Comparison of ENCODE assay signal across 16 cellular contexts in genomic region chr5:10162468-10162867, GRCh38.
DNase-seq lines count a peak whose midpoint lies in the region; ATAC-seq and TF ChIP-seq lines count a peak whose summit lies in the region.
"Had no signal": no experiment of that assay in that cellular context is flagged by ENCODE, and none has a peak within 500 bp of the region (broad histone marks: within the 10 kb centered on the region; RNA-seq: fewer than 3 reads in every experiment).

No MANE protein-coding gene starts in this region.

- no peaks in the 10 kb centered on the region for H3K9me2 ChIP-seq in neural cell (ENCODE audit: insufficient read depth, low read length)

- H3K27me3 Mint-ChIP-seq in WTC11 (ENCODE audit: low read depth) (no peaks in the 10 kb centered on the region), T-cell (peaks cover 4 to 5% of the 10 kb centered on the region in 2 donors)

- peaks cover 42% of the 10 kb centered on the region for H3K9me3 Mint-ChIP-seq in WTC11
- peaks cover 20 to 28% (median 24%) of the 10 kb centered on the region in 3 donors for H3K9me3 Mint-ChIP-seq in T-cell

- H3K4me1 Mint-ChIP-seq in WTC11, result peaks cover 46% of the 10 kb centered on the region
- no peaks in the 10 kb centered on the region for H3K4me1 Mint-ChIP-seq in T-cell

- CTCF ChIA-PET in WTC11 (lab: Charles Lee) (interaction anchor here (1.5 to 2.6 kb wide), 2 partner anchors 39 to 70 kb away, joined by 4 to 14 read pairs; no protein-coding TSS in a partner anchor), T-cell (lab: Charles Lee) (no interaction called here)

- no peaks in the 10 kb centered on the region for H3K4me1 ChIP-seq in foreskin keratinocyte
- H3K4me1 ChIP-seq: A549 had no signal

- no peaks in the 10 kb centered on the region for H3K27me3 ChIP-seq in neural cell (ENCODE audit: insufficient read depth, low read depth, low read length)
- H3K27me3 ChIP-seq in foreskin keratinocyte, result no peaks in the 10 kb centered on the region

- H3K36me3 Mint-ChIP-seq in WTC11 (peaks cover 27% of the 10 kb centered on the region), T-cell (peaks cover 3% of the 10 kb centered on the region)

- H3K27ac Mint-ChIP-seq in WTC11, result peak overlapping the region; percentile 34; the same call in 1 of the 2 replicates
- no peak overlapping the region for H3K27ac Mint-ChIP-seq in T-cell

- TF ChIP-seq CTCF in WTC11 (IDR thresholded peaks at IDR 0.05), result no peak
- TF ChIP-seq CTCF in neural cell (IDR thresholded peaks at IDR 0.05; ENCODE audit: poor library complexity, severe bottlenecking), result no peak
- TF ChIP-seq CTCF in foreskin keratinocyte (conservative IDR thresholded peaks at IDR 0.05), result no peak

- no peaks in the 10 kb centered on the region for H3K9me3 ChIP-seq in neural cell (ENCODE audit: low read length)
- H3K9me3 ChIP-seq: A549 had no signal

- H3F3A ChIP-seq in neural cell (ENCODE audit: insufficient read depth, low read length, poor library complexity, severe bottlenecking), result no peaks in the 10 kb centered on the region

- no peaks in the 10 kb centered on the region for H3K36me3 ChIP-seq in neural cell (ENCODE audit: insufficient read depth, low read length)

- H3K9ac ChIP-seq in neural cell (ENCODE audit: low read length), result no peak overlapping the region

- H3K27ac ChIP-seq in neural cell (ENCODE audit: low read length) (no peak overlapping the region), foreskin keratinocyte (no peak overlapping the region)
- H3K27ac ChIP-seq: A549 had no signal

- no peak overlapping the region for H3K4me2 ChIP-seq in neural cell (ENCODE audit: low read length)
- H3K4me2 ChIP-seq: A549 had no signal

- no peaks in the 10 kb centered on the region for H3K79me2 ChIP-seq in neural cell (replicated peaks; ENCODE audit: insufficient read depth, low read length)

- H2AFZ ChIP-seq in neural cell (ENCODE audit: low read depth, low read length), result no peak overlapping the region

- peak; percentile 54 for DNase-seq in DMS79 treated with DMSO at 0.1 percent for 48 hours (lab: John Stamatoyannopoulos, UW)
- DNase-seq in NCI-H2171 (lab: John Stamatoyannopoulos, UW), result peak; percentile 75
- no peak for DNase-seq in WTC11 (ENCODE audit: low spot score)
- no peak for DNase-seq in stimulated activated CD4-positive, alpha-beta T cell treated with anti-CD3 and anti-CD28 coated beads, Interleukin-12 subunit alpha, Interleukin-12 subunit beta, amount 100 ng/mL, for 4 hours
- no peak for DNase-seq in T-cell
- DNase-seq in foreskin keratinocyte, result no peak
- DNase-seq: C1 segment of cervical spinal cord, DMS153, H7, NCI-H187 treated with DMSO at 0.1 percent for 48 hours, NCI-H510A treated with DMSO at 0.1 percent for 48 hours, Right ventricle myocardium superior had no signal

- ATAC-seq in WTC11 (peak; percentile 21), T-cell (replicated peaks in 1 of 4) (no peak), HG02870 (IDR thresholded peaks at IDR 0.05; ENCODE audit: unreplicated experiment) (no peak), foreskin keratinocyte (no peak)
- ATAC-seq: A549, SK-N-SH treated with all-trans-retinoic acid at 6 μM for 48 hours had no signal

- peak; percentile 94 for TF ChIP-seq EP300 in neural cell (conservative IDR thresholded peaks at IDR 0.05; ENCODE audit: poor library complexity, severe bottlenecking)

- POLR2A ChIA-PET in WTC11 (lab: Charles Lee) (no interaction called here), T-cell (lab: Charles Lee) (no interaction called here)

- no peak overlapping the region for H3K4me3 Mint-ChIP-seq in WTC11
- H3K4me3 Mint-ChIP-seq in T-cell, result no peak overlapping the region

- no peak for TF ChIP-seq RAD21 in neural cell (conservative IDR thresholded peaks at IDR 0.05)

- no peak overlapping the region for H3K4me3 ChIP-seq in neural cell (ENCODE audit: low read length)
- H3K4me3 ChIP-seq: A549 had no signal

- H4K20me1 ChIP-seq in neural cell (ENCODE audit: insufficient read depth), result no peaks in the 10 kb centered on the region

TF ChIP-seq in WTC11, 78 proteins besides CTCF, POLR2A, EP300 and RAD21 (continues in another document):
- no peak for TF ChIP-seq CREB1 (CRISPR knock-in tag; IDR thresholded peaks at IDR 0.05)
- TF ChIP-seq ZBTB43 (CRISPR knock-in tag; IDR thresholded peaks at IDR 0.05), result no peak
- no peak for TF ChIP-seq ZNF317 (CRISPR knock-in tag; IDR thresholded peaks at IDR 0.05; ENCODE audit: borderline replicate concordance, low read depth)
- no peak for TF ChIP-seq EMX1 (CRISPR knock-in tag; IDR thresholded peaks at IDR 0.05)
- TF ChIP-seq ZNF396 (CRISPR knock-in tag; IDR thresholded peaks at IDR 0.05; ENCODE audit: borderline replicate concordance), result no peak
- TF ChIP-seq AR (CRISPR knock-in tag; IDR thresholded peaks at IDR 0.05), result no peak

TF ChIP-seq in neural cell, 6 proteins besides CTCF, POLR2A, EP300 and RAD21:
- TF ChIP-seq POLR2AphosphoS5 (IDR thresholded peaks at IDR 0.05) (peak; percentile 84), EZH2 (IDR thresholded peaks at IDR 0.05; ENCODE audit: borderline replicate concordance, insufficient read depth, low read length, poor library complexity, severe bottlenecking) (no peak), SMC3 (conservative IDR thresholded peaks at IDR 0.05; ENCODE audit: poor library complexity) (no peak)

Comparison
In these comparisons a context has a peak if more than half of its experiments do, and no peak if none do; other contexts are left out.
1. DNase-seq: peak in DMS79 treated with DMSO at 0.1 percent for 48 hours (single experiment) and NCI-H2171 (single experiment); none in WTC11 (single experiment), stimulated activated CD4-positive, alpha-beta T cell treated with anti-CD3 and anti-CD28 coated beads, Interleukin-12 subunit alpha, Interleukin-12 subunit beta, amount 100 ng/mL, for 4 hours (single experiment), T-cell (0 of 34) and foreskin keratinocyte (0 of 2).